In genomic region chr10:61390841-61391240, GRCh38 we compare ENCODE assay signal across 12 cellular contexts.
DNase-seq lines count a peak whose midpoint lies in the region; ATAC-seq, FAIRE-seq and TF ChIP-seq lines count a peak whose summit lies in the region.
"Had no signal": no experiment of that assay in that cellular context is flagged by ENCODE, and none has a peak within 500 bp of the region (broad histone marks: within the 10 kb centered on the region; RNA-seq: fewer than 3 reads in every experiment).

No MANE protein-coding gene starts in this region.

- TF ChIP-seq CTCF in GM13976 (IDR thresholded peaks at IDR 0.05; ENCODE audit: borderline replicate concordance, control extremely low read depth, extremely low read depth, insufficient read depth, missing control alignments) (no peak), Peyer's patch (IDR thresholded peaks at IDR 0.05) (no peak)

- no peaks in the 10 kb centered on the region for H3K4me1 ChIP-seq in Peyer's patch
- H3K4me1 ChIP-seq: prostate gland had no signal

- no peak for TF ChIP-seq POLR2A in GM12891 (IDR thresholded peaks at IDR 0.05; ENCODE audit: low read depth, low read length)
- TF ChIP-seq POLR2A in Peyer's patch (IDR thresholded peaks at IDR 0.05) = no peak

- ATAC-seq in GM19468 (IDR thresholded peaks at IDR 0.05; ENCODE audit: extremely low read depth, unreplicated experiment) (peak; percentile 83), HG02981 (IDR thresholded peaks at IDR 0.05; ENCODE audit: unreplicated experiment) (peak; percentile 88)
- ATAC-seq: left cardiac atrium had no signal

- no peak overlapping the region for H3K4me3 ChIP-seq in Peyer's patch
- H3K4me3 ChIP-seq: prostate gland had no signal

- in situ Hi-C loops in GM13976 (cut with MboI; ENCODE audit: low sequenced_read_pairs, unreplicated experiment) = no loop called here

- no peaks in the 10 kb centered on the region for H3K9me3 ChIP-seq in Peyer's patch
- H3K9me3 ChIP-seq: prostate gland had no signal

- H3K27ac ChIP-seq in Peyer's patch = peak overlapping the region in 1 of 4 donors; percentile 10
- H3K27ac ChIP-seq: prostate gland had no signal

- no peaks in the 10 kb centered on the region for H3K36me3 ChIP-seq in Peyer's patch
- H3K36me3 ChIP-seq: prostate gland had no signal

- no peaks in the 10 kb centered on the region for H3K27me3 ChIP-seq in Peyer's patch

- no peak for FAIRE-seq in GM12891 (lab: Jason Lieb, UNC)
- FAIRE-seq: bronchial epithelial cell, urothelium cell line had no signal

- DNase-seq in GM12891 (ENCODE audit: insufficient read length, low spot score) (no peak), MV-4-11 (lab: John Stamatoyannopoulos, UW) (peak; percentile 39), NCI-H1436 (lab: John Stamatoyannopoulos, UW) (no peak), NCI-H2196 treated with DMSO at 0.1 percent for 48 hours (lab: John Stamatoyannopoulos, UW; ENCODE audit: unreplicated experiment) (no peak), GM13976 (ENCODE audit: low spot score) (no peak), Peyer's patch (no peak)
- DNase-seq: left cardiac atrium had no signal

TF ChIP-seq in GM12891, 5 proteins besides CTCF, POLR2A, EP300 and RAD21:
- no peak for TF ChIP-seq TAF1 (IDR thresholded peaks at IDR 0.05; ENCODE audit: low read depth, low read length)
- TF ChIP-seq SPI1 (IDR thresholded peaks at IDR 0.05; ENCODE audit: low read depth, low read length) = peak; percentile 60
